Comparison of ENCODE assay signal across 8 cellular contexts in genomic region chr9:38432922-38433510, GRCh38. TPM values are rescaled to one million over a fixed set of nuclear protein-coding genes. Genes with fewer than 3 reads are reported as not detected.
DNase-seq lines count a peak whose midpoint lies in the region; ATAC-seq and TF ChIP-seq lines count a peak whose summit lies in the region.

No MANE protein-coding gene starts in this region.

- H3K27me3 ChIP-seq in DND-41 (ENCODE audit: insufficient read depth, low read length, poor library complexity) (no peaks in the 10 kb centered on the region), SK-N-SH (ENCODE audit: insufficient read depth) (peaks cover 9% of the 10 kb centered on the region; the same call in 1 of the 2 replicates), thoracic aorta (replicated peaks; ENCODE audit: insufficient read depth) (no peaks in the 10 kb centered on the region)

- H3K27ac ChIP-seq in DND-41 (ENCODE audit: low read length): peak overlapping the region; percentile 6; the same call in 1 of the 2 replicates
- H3K27ac ChIP-seq in SK-N-SH (ENCODE audit: low read depth in 2 of 2, low read length in 1 of 2): no peak overlapping the region
- H3K27ac ChIP-seq in thoracic aorta: no peak overlapping the region

- H3K4me2 ChIP-seq in DND-41 (ENCODE audit: insufficient read depth, low read length): no peak overlapping the region
- no peak overlapping the region for H3K4me2 ChIP-seq in SK-N-SH

- H3K79me2 ChIP-seq in DND-41 (ENCODE audit: insufficient read depth, low read length): no peaks in the 10 kb centered on the region
- H3K79me2 ChIP-seq in SK-N-SH (ENCODE audit: insufficient read depth): no peaks in the 10 kb centered on the region

- TF ChIP-seq CTCF in DND-41 (IDR thresholded peaks at IDR 0.05; ENCODE audit: borderline replicate concordance, extremely low read depth, low read length, poor library complexity, severe bottlenecking) (peak; percentile 68), SK-N-SH (IDR thresholded peaks at IDR 0.05) (peak; percentile 69), thoracic aorta (IDR thresholded peaks at IDR 0.05) (peak; percentile 75)

- H3K4me1 ChIP-seq in DND-41 (ENCODE audit: insufficient read depth, low read length) (peaks cover 14% of the 10 kb centered on the region), SK-N-SH (ENCODE audit: control insufficient read depth in 1 of 2, insufficient read depth in 2 of 2, low read depth in 1 of 2, low read length in 1 of 2) (no peaks in the 10 kb centered on the region), thoracic aorta (ENCODE audit: control insufficient read depth in 1 of 2, low read depth in 2 of 2) (no peaks in the 10 kb centered on the region)

- no peak for TF ChIP-seq EP300 in SK-N-SH (IDR thresholded peaks at IDR 0.05; ENCODE audit: borderline replicate concordance in 1 of 2, low read depth in 1 of 2, low read length in 1 of 2)

- no peaks in the 10 kb centered on the region for H3K9me2 ChIP-seq in SK-N-SH

- H3K4me3 ChIP-seq in DND-41 (ENCODE audit: low read depth in 1 of 2, low read length in 2 of 2): no peak overlapping the region
- H3K4me3 ChIP-seq in SK-N-SH (ENCODE audit: low read depth in 2 of 2, low read length in 1 of 2): no peak overlapping the region
- no peak overlapping the region for H3K4me3 ChIP-seq in thoracic aorta

- H3K36me3 ChIP-seq in DND-41 (ENCODE audit: insufficient read depth, low read length) (no peaks in the 10 kb centered on the region), SK-N-SH (replicated peaks in 1 of 2; ENCODE audit: control insufficient read depth in 1 of 2, insufficient read depth in 2 of 2, low read length in 1 of 2) (no peaks in the 10 kb centered on the region), thoracic aorta (no peaks in the 10 kb centered on the region)

- H4K20me1 ChIP-seq in DND-41 (ENCODE audit: insufficient read depth, low read length) (no peaks in the 10 kb centered on the region), SK-N-SH (ENCODE audit: insufficient read depth) (no peaks in the 10 kb centered on the region)

- in situ Hi-C loops in KBM-7 (cut with MboI; ENCODE audit: low pct_unique_long_range_greater_than_20kb, low sequenced_read_pairs): no loop called here

- H3K9ac ChIP-seq in DND-41 (ENCODE audit: low read depth, low read length): no peak overlapping the region
- no peak overlapping the region for H3K9ac ChIP-seq in SK-N-SH

- WGBS in SK-N-SH (ENCODE audit: low lambda C conversion rate): 28% methylated on average over 3 of the region's 3 CpGs

- peaks cover 2% of the 10 kb centered on the region for H3K9me3 ChIP-seq in DND-41 (ENCODE audit: insufficient read depth, low read length, severe bottlenecking)
- no peaks in the 10 kb centered on the region for H3K9me3 ChIP-seq in SK-N-SH
- no peaks in the 10 kb centered on the region for H3K9me3 ChIP-seq in thoracic aorta

- ATAC-seq in DND-41 (ENCODE audit: insufficient read depth, low read depth) (peak; percentile 63), thoracic aorta (ENCODE audit: insufficient number of reproducible peaks, low FRiP score, low read depth) (peak; percentile 46), HG03045 (IDR thresholded peaks at IDR 0.05; ENCODE audit: unreplicated experiment) (no peak), HG03196 (IDR thresholded peaks at IDR 0.05; ENCODE audit: unreplicated experiment) (no peak)

- peak; percentile 23 for DNase-seq in DND-41
- DNase-seq in KBM-7: peak; percentile 49
- peak; percentile 47 for DNase-seq in SK-N-SH
- DNase-seq in glomerular endothelial cell (ENCODE audit: extremely low read depth, low read depth, low spot score): peak; percentile 20
- no peak for DNase-seq in thoracic aorta (ENCODE audit: low spot score)
- no peak for DNase-seq in HuH-7 (ENCODE audit: low spot score)

- CTCF ChIA-PET in SK-N-SH (lab: Yijun Ruan, JAX): interaction anchor here (0.8 to 8.8 kb wide), 17 partner anchors 9 to 519 kb away, joined by 3 to 93 read pairs (median 5); no protein-coding TSS in a partner anchor

- POLR2A ChIA-PET in SK-N-SH (lab: Yijun Ruan, JAX): interaction anchor here (0.6 kb wide), 1 partner anchor 484 kb away, joined by 3 read pairs; no protein-coding TSS in a partner anchor

- H3F3A ChIP-seq in SK-N-SH (replicated peaks; ENCODE audit: insufficient read depth): no peaks in the 10 kb centered on the region

- H2AFZ ChIP-seq in DND-41 (ENCODE audit: low read depth, low read length) (no peak overlapping the region), SK-N-SH (ENCODE audit: low read depth) (no peak overlapping the region)

- TF ChIP-seq RAD21 in SK-N-SH (IDR thresholded peaks at IDR 0.05; ENCODE audit: low read length): peak; percentile 71

TF ChIP-seq in SK-N-SH, 30 proteins besides CTCF, POLR2A, EP300 and RAD21:
- TF ChIP-seq GATA2 (CRISPR knock-in tag; IDR thresholded peaks at IDR 0.05): no peak
- TF ChIP-seq FOXJ3 (CRISPR knock-in tag; IDR thresholded peaks at IDR 0.05): no peak
- TF ChIP-seq MXI1 (IDR thresholded peaks at IDR 0.05; ENCODE audit: low read depth, low read length): peak; percentile 47; the same call in 1 of the 2 replicates
- TF ChIP-seq NFIC (IDR thresholded peaks at IDR 0.05; ENCODE audit: borderline replicate concordance): no peak
- TF ChIP-seq SMC3 (IDR thresholded peaks at IDR 0.05; ENCODE audit: low read depth, low read length): peak; percentile 57; the same call in 1 of the 2 replicates
- 0 out of 2 replicates have a peak, but pooled peaks have one; percentile 39 for TF ChIP-seq MAX (IDR thresholded peaks at IDR 0.05; ENCODE audit: low read depth)
TF ChIP-seq in SK-N-SH: peak in this region for 3.

RNA-seq across cellular contexts. Expression of gene IGFBPL1, which starts 8.8 kb away (rescaled TPM):
- 0.41 and 1.5 TPM in 2 replicates for polyA plus RNA-seq in SK-N-SH (2012; rRNA removed)
- polyA plus RNA-seq in SK-N-SH (2012; cell fraction: cytosol; rRNA removed): 0.63 and 1.5 TPM in 2 replicates
- 0.07 and 0.19 TPM in 2 replicates for polyA plus RNA-seq in SK-N-SH (2012; cell fraction: nucleus; rRNA removed)
- total RNA-seq in glomerular endothelial cell: 0.35 TPM in 1 of 2 replicates, not detected in the other
- total RNA-seq in thoracic aorta: 10 to 100 TPM; 16.6 to 34.0 TPM

RNA-seq across cellular contexts. Expression of gene ALDH1B1, which starts 40.5 kb away (rescaled TPM):
- 16.5 and 18.4 TPM in 2 replicates for polyA plus RNA-seq in SK-N-SH (2012; rRNA removed)
- polyA plus RNA-seq in SK-N-SH (2012; cell fraction: cytosol; rRNA removed): 13.5 and 17.5 TPM in 2 replicates
- 5.5 and 8.1 TPM in 2 replicates for polyA plus RNA-seq in SK-N-SH (2012; cell fraction: nucleus; rRNA removed)
- 28.9 and 51.0 TPM in 2 replicates for total RNA-seq in glomerular endothelial cell
- 100 to 1,000 TPM; 195 to 229 TPM for total RNA-seq in thoracic aorta

Comparison
In these comparisons a context has a peak if more than half of its experiments do, and no peak if none do; other contexts are left out.
1. ATAC-seq: peak in DND-41 (single experiment) and thoracic aorta (single experiment); none in HG03045 (single experiment) and HG03196 (single experiment).
2. DNase-seq: peak in DND-41 (single experiment), KBM-7 (single experiment), SK-N-SH (single experiment) and glomerular endothelial cell (single experiment); none in thoracic aorta (single experiment) and HuH-7 (single experiment).
3. RNA of gene IGFBPL1, which starts 8.8 kb away (total RNA-seq): 16.6 to 34.0 TPM in thoracic aorta; 0.35 TPM in glomerular endothelial cell; every median in the first group is over 10 times any median in the second.
4. Peak in every context shown above with its lines, with median percentiles within 50 percentile points of each other: CTCF ChIP-seq.